Comparison of ENCODE assay signal across 18 cellular contexts in the genomic region with DNA sequence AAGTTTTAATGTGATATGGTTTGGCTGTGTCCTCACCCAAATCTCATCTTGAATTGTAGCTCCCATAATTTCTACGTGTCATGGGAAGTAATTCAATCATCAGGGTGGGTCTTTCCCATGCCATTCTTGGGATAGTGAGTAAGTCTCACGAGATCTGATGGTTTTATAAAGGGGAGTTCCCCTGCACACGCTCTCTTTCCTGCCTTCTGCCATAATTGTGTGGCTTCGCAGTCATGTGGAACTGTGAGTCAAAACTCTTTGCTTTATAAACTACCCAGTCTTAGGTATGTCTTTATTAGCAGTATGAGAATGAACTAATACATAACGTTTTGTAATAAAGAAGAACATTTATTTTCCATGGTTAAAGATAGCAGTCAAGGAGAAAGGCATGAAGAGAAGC. TPM values are rescaled to one million over a fixed set of nuclear protein-coding genes. Genes with fewer than 3 reads are reported as not detected.
DNase-seq lines count a peak whose midpoint lies in the region; ATAC-seq and TF ChIP-seq lines count a peak whose summit lies in the region.
"Had no signal": no experiment of that assay in that cellular context is flagged by ENCODE, and none has a peak within 500 bp of the region (broad histone marks: within the 10 kb centered on the region; RNA-seq: fewer than 3 reads in every experiment).

No MANE protein-coding gene starts in this region.

- no peak overlapping the region for H3K27ac ChIP-seq in mammary epithelial cell (ENCODE audit: insufficient read depth, low read depth, low read length)
- H3K27ac ChIP-seq: 22Rv1, dorsolateral prefrontal cortex, right atrium auricular region, SK-N-MC had no signal

- WGBS in mammary epithelial cell (ENCODE audit: low coverage, missing lambda C conversion rate): 65% methylated on average over 5 of the region's 5 CpGs

- H3K4me3 ChIP-seq in mammary epithelial cell (replicated peaks in 1 of 3; ENCODE audit: insufficient read depth in 1 of 3, low read depth in 2 of 3, low read length in 3 of 3): no peak overlapping the region
- H3K4me3 ChIP-seq: dorsolateral prefrontal cortex, right atrium auricular region, SK-N-MC had no signal

- H3K4me2 ChIP-seq in mammary epithelial cell (ENCODE audit: insufficient read depth, low read depth, low read length): no peak overlapping the region

- H3K27me3 ChIP-seq in mammary epithelial cell (ENCODE audit: insufficient read depth, low read length): no peaks in the 10 kb centered on the region
- H3K27me3 ChIP-seq: dorsolateral prefrontal cortex, right atrium auricular region had no signal

- intact Hi-C loops in mammary epithelial cell (cut with micrococcal nuclease) (no loop called here), MCF 10A (cut with micrococcal nuclease) (no loop called here)

- dilution Hi-C loops in mammary epithelial cell (cut with HindIII; ENCODE audit: low sequenced_read_pairs): no loop called here

- POLR2A ChIA-PET in MCF 10A (lab: Yijun Ruan, JAX): no interaction called here

- H3K4me1 Mint-ChIP-seq in MCF 10A (ENCODE audit: insufficient read depth, unreplicated experiment): no peaks in the 10 kb centered on the region
- H3K4me1 Mint-ChIP-seq: CD4-positive, CD25-positive, alpha-beta regulatory T cell had no signal

- ATAC-seq in HG02885 (IDR thresholded peaks at IDR 0.05; ENCODE audit: poor library complexity, unreplicated experiment): peak; percentile 96
- ATAC-seq in GM18498 (IDR thresholded peaks at IDR 0.05; ENCODE audit: unreplicated experiment): no peak
- ATAC-seq in GM21528 (IDR thresholded peaks at IDR 0.05; ENCODE audit: low FRiP score, unreplicated experiment): no peak
- ATAC-seq in GM21737 (IDR thresholded peaks at IDR 0.05; ENCODE audit: unreplicated experiment): no peak

- in situ Hi-C loops in mammary epithelial cell (cut with MboI; ENCODE audit: low sequenced_read_pairs in 2 of 2): no loop called here

- BruUV-seq in mammary epithelial cell (replicated peaks; lab: Mats Ljungman, UMichigan) (no TSS peak), MCF 10A (replicated peaks; lab: Mats Ljungman, UMichigan) (no TSS peak)

- no peaks in the 10 kb centered on the region for H3K36me3 ChIP-seq in mammary epithelial cell (ENCODE audit: insufficient read depth, low read length)
- H3K36me3 ChIP-seq: right atrium auricular region had no signal

- DNase-seq in mammary epithelial cell (peak; percentile 20), MCF 10A (ENCODE audit: unreplicated experiment) (no peak), RPMI7951 (ENCODE audit: low read depth) (peak; percentile 14), DMS79 treated with DMSO at 0.1 percent for 48 hours (lab: John Stamatoyannopoulos, UW) (no peak)
- DNase-seq: CD4-positive, CD25-positive, alpha-beta regulatory T cell; dorsolateral prefrontal cortex; GOT3; NCI-H1092 treated with DMSO at 0.1 percent for 48 hours; stimulated activated CD4-positive, alpha-beta T cell treated with anti-CD3 and anti-CD28 coated beads, Interleukin-4, amount 100 ng/mL, for 4 hours; stimulated activated naive CD4-positive, alpha-beta T cell treated with Interleukin-2 at 50 U/mL for 16 hours had no signal

- no peaks in the 10 kb centered on the region for H3K4me1 ChIP-seq in mammary epithelial cell (ENCODE audit: insufficient read depth, low read length)
- H3K4me1 ChIP-seq: right atrium auricular region had no signal

- no peak overlapping the region for H2AFZ ChIP-seq in mammary epithelial cell (ENCODE audit: low read depth, low read length)

- no peak for TF ChIP-seq CTCF in mammary epithelial cell (conservative IDR thresholded peaks at IDR 0.05 in 1 of 2, IDR thresholded peaks at IDR 0.05 in 1 of 2; ENCODE audit: extremely low read depth in 1 of 2, insufficient read depth in 1 of 2, low read depth in 1 of 2, low read length in 2 of 2)
- no peak for TF ChIP-seq CTCF in MCF 10A (IDR thresholded peaks at IDR 0.05; ENCODE audit: unreplicated experiment)

- H3K36me3 Mint-ChIP-seq in MCF 10A (ENCODE audit: insufficient read depth, unreplicated experiment): no peaks in the 10 kb centered on the region
- H3K36me3 Mint-ChIP-seq: CD4-positive, CD25-positive, alpha-beta regulatory T cell; IgD-negative memory B cell had no signal

- H3K4me3 Mint-ChIP-seq in MCF 10A (ENCODE audit: unreplicated experiment): no peak overlapping the region
- H3K4me3 Mint-ChIP-seq: CD4-positive, CD25-positive, alpha-beta regulatory T cell; IgD-negative memory B cell had no signal

- no peak overlapping the region for H3K27ac Mint-ChIP-seq in MCF 10A (ENCODE audit: low read depth, unreplicated experiment)
- H3K27ac Mint-ChIP-seq: CD4-positive, CD25-positive, alpha-beta regulatory T cell; IgD-negative memory B cell had no signal

- H3K27me3 Mint-ChIP-seq in MCF 10A (ENCODE audit: insufficient read depth, unreplicated experiment): peaks cover 10% of the 10 kb centered on the region
- H3K27me3 Mint-ChIP-seq: CD4-positive, CD25-positive, alpha-beta regulatory T cell had no signal

- H4K20me1 ChIP-seq in mammary epithelial cell (ENCODE audit: insufficient read depth, low read length): no peaks in the 10 kb centered on the region

- H3K9me3 Mint-ChIP-seq in MCF 10A (ENCODE audit: unreplicated experiment): no peaks in the 10 kb centered on the region
- H3K9me3 Mint-ChIP-seq: IgD-negative memory B cell had no signal

- H3K9ac ChIP-seq in mammary epithelial cell (ENCODE audit: insufficient read depth, low read length): no peak overlapping the region

- no peaks in the 10 kb centered on the region for H3K79me2 ChIP-seq in mammary epithelial cell (ENCODE audit: insufficient read depth, low read length)

- no peaks in the 10 kb centered on the region for H3K9me3 ChIP-seq in mammary epithelial cell (replicated peaks; ENCODE audit: insufficient read depth, low read length)

- CTCF ChIA-PET in mammary epithelial cell (lab: Charles Lee; ENCODE audit: low non-redundant PET) (no interaction called here), MCF 10A (lab: Yijun Ruan, JAX) (interaction anchor here (0.5 kb wide), 1 partner anchor 56 kb away, joined by 3 read pairs; no protein-coding TSS in a partner anchor)

RNA-seq across cellular contexts. Expression of a gene that starts 39.2 kb away (rescaled TPM):
- total RNA-seq in mammary epithelial cell (10 to 100 TPM; 31.4 to 31.7 TPM), MCF 10A (2022) (21.5 and 25.8 TPM in 2 replicates)
- polyA plus RNA-seq in mammary epithelial cell: 23.1 TPM
- polyA minus RNA-seq in mammary epithelial cell: 21.3 TPM
- total RNA-seq in RPMI7951 (2014; rRNA removed; shearing (Covaris generic)): 57.0 and 63.3 TPM in 2 replicates
- polyA plus RNA-seq: CD4-positive, CD25-positive, alpha-beta regulatory T cell had no signal

Comparison
In these comparisons a context has a peak if more than half of its experiments do, and no peak if none do; other contexts are left out.
1. DNase-seq: peak in mammary epithelial cell (single experiment) and RPMI7951 (single experiment); none in MCF 10A (single experiment) and DMS79 treated with DMSO at 0.1 percent for 48 hours (single experiment).